In genomic region chr15:40984963-40985362, GRCh38 we compare ENCODE assay signal across 17 cellular contexts. TPM values are rescaled to one million over a fixed set of nuclear protein-coding genes. Genes with fewer than 3 reads are reported as not detected.
A peak's percentile ranks its signal among the peaks of the same experiment; 100 is the strongest.
DNase-seq lines count a peak whose midpoint lies in the region; TF ChIP-seq lines count a peak whose summit lies in the region.
"Had no signal": no experiment of that assay in that cellular context is flagged by ENCODE, and none has a peak within 500 bp of the region (broad histone marks: within the 10 kb centered on the region; RNA-seq: fewer than 3 reads in every experiment).

No MANE protein-coding gene starts in this region.

- peaks cover 68% of the 10 kb centered on the region for H3K36me3 ChIP-seq in osteoblast (ENCODE audit: insufficient read depth, low read length)

- no peaks in the 10 kb centered on the region for H4K20me1 ChIP-seq in osteoblast (ENCODE audit: insufficient read depth, low read length)

- no peak overlapping the region for H3K27ac Mint-ChIP-seq in activated T-helper 2 cell treated with anti-CD3 and anti-CD28 coated beads, Interferon-gamma antibody, Interleukin-2, Interleukin-4, amounts not matched to agents 10 μg/mL and 5 μg/mL and 100 μg/mL, durations not matched to agents 14 hours and 24 hours and 36 hours
- H3K27ac Mint-ChIP-seq: activated CD8-positive, alpha-beta T cell treated with anti-CD3 and anti-CD28 coated beads for 36 hours had no signal

- H3K36me3 Mint-ChIP-seq in activated T-helper 2 cell treated with anti-CD3 and anti-CD28 coated beads, Interferon-gamma antibody, Interleukin-2, Interleukin-4, amounts not matched to agents 10 μg/mL and 5 μg/mL and 100 μg/mL, durations not matched to agents 14 hours and 24 hours and 36 hours (ENCODE audit: low read depth) = peaks cover 81% of the 10 kb centered on the region

- no peak for TF ChIP-seq CTCF in coronary artery (IDR thresholded peaks at IDR 0.05)
- TF ChIP-seq CTCF in osteoblast (IDR thresholded peaks at IDR 0.05; ENCODE audit: extremely low read depth, low read depth, low read length) = no peak

- H3K27me3 Mint-ChIP-seq in activated T-helper 2 cell treated with anti-CD3 and anti-CD28 coated beads, Interferon-gamma antibody, Interleukin-2, Interleukin-4, amounts not matched to agents 10 μg/mL and 5 μg/mL and 100 μg/mL, durations not matched to agents 14 hours and 24 hours and 36 hours (ENCODE audit: low read depth) = no peaks in the 10 kb centered on the region
- H3K27me3 Mint-ChIP-seq: activated CD8-positive, alpha-beta T cell treated with anti-CD3 and anti-CD28 coated beads for 36 hours had no signal

- intact Hi-C loops in activated T-helper 2 cell treated with anti-CD3 and anti-CD28 coated beads, Interferon-gamma antibody, Interleukin-2, Interleukin-4, amounts not matched to agents 10 μg/mL and 5 μg/mL and 100 μg/mL, durations not matched to agents 14 hours and 24 hours and 36 hours (cut with micrococcal nuclease) = no loop called here

- no peak overlapping the region for H2AFZ ChIP-seq in osteoblast (ENCODE audit: low read length)

- no peaks in the 10 kb centered on the region for H3K9me3 Mint-ChIP-seq in activated T-helper 2 cell treated with anti-CD3 and anti-CD28 coated beads, Interferon-gamma antibody, Interleukin-2, Interleukin-4, amounts not matched to agents 10 μg/mL and 5 μg/mL and 100 μg/mL, durations not matched to agents 14 hours and 24 hours and 36 hours
- H3K9me3 Mint-ChIP-seq: activated CD8-positive, alpha-beta T cell treated with anti-CD3 and anti-CD28 coated beads for 36 hours had no signal

- H3K4me1 ChIP-seq in osteoblast (ENCODE audit: insufficient read depth, low read length) = peaks cover 49% of the 10 kb centered on the region
- H3K4me1 ChIP-seq: body of pancreas had no signal

- no peaks in the 10 kb centered on the region for H3K9me3 ChIP-seq in osteoblast (ENCODE audit: low read depth, low read length)
- H3K9me3 ChIP-seq: BLaER1 treated with 17β-estradiol and CSF1 and Interleukin-3, amounts not matched to agents 10 nM and 100 nM; body of pancreas; spleen had no signal

- H3K27me3 ChIP-seq in osteoblast (ENCODE audit: insufficient read depth, low read length) = no peaks in the 10 kb centered on the region
- H3K27me3 ChIP-seq: BLaER1 treated with 17β-estradiol and CSF1 and Interleukin-3, amounts not matched to agents 10 nM and 100 nM; body of pancreas; spleen had no signal

- peak; percentile 82 for DNase-seq in AG20443 (ENCODE audit: low spot score)
- DNase-seq in RKO (ENCODE audit: low spot score) = peak; percentile 50
- no peak for DNase-seq in coronary artery (ENCODE audit: low spot score)
- DNase-seq in osteoblast (ENCODE audit: insufficient read length, low spot score, missing footprints) = peak; percentile 81
- DNase-seq in activated CD4-positive, CD25-positive, alpha-beta regulatory T cell (lab: John Stamatoyannopoulos, UW) = no peak
- DNase-seq in NOMO-1 treated with dmso at 0.1 percent for 144 hours (lab: John Stamatoyannopoulos, UW; ENCODE audit: unreplicated experiment) = no peak
- no peak for DNase-seq in activated T-helper 2 cell treated with anti-CD3 and anti-CD28 coated beads, Interferon-gamma antibody, Interleukin-2, Interleukin-4, amounts not matched to agents 10 μg/mL and 5 μg/mL and 100 μg/mL, durations not matched to agents 14 hours and 24 hours and 36 hours (ENCODE audit: low spot score)
- DNase-seq in T1000 (lab: John Stamatoyannopoulos, UW) = no peak
- DNase-seq: activated CD8-positive, alpha-beta T cell treated with anti-CD3 and anti-CD28 coated beads for 36 hours; body of pancreas; DMS79 treated with DMSO at 0.1 percent for 48 hours; effector CD8-positive, alpha-beta T cell; glutamatergic neuron; MM.1S; NCI-H2081; spleen had no signal

- H3K4me2 ChIP-seq in osteoblast (ENCODE audit: insufficient read depth, low read length) = peak overlapping the region; percentile 60

- no peak overlapping the region for H3K4me3 Mint-ChIP-seq in activated T-helper 2 cell treated with anti-CD3 and anti-CD28 coated beads, Interferon-gamma antibody, Interleukin-2, Interleukin-4, amounts not matched to agents 10 μg/mL and 5 μg/mL and 100 μg/mL, durations not matched to agents 14 hours and 24 hours and 36 hours (ENCODE audit: low read depth)
- H3K4me3 Mint-ChIP-seq: activated CD8-positive, alpha-beta T cell treated with anti-CD3 and anti-CD28 coated beads for 36 hours had no signal

- peak overlapping the region; percentile 36 to 48 for H3K27ac ChIP-seq in coronary artery
- peak overlapping the region; percentile 96 for H3K27ac ChIP-seq in osteoblast (ENCODE audit: low read depth, low read length)
- H3K27ac ChIP-seq: body of pancreas had no signal

- H3K4me1 Mint-ChIP-seq in activated T-helper 2 cell treated with anti-CD3 and anti-CD28 coated beads, Interferon-gamma antibody, Interleukin-2, Interleukin-4, amounts not matched to agents 10 μg/mL and 5 μg/mL and 100 μg/mL, durations not matched to agents 14 hours and 24 hours and 36 hours (ENCODE audit: low read depth) = peaks cover 2% of the 10 kb centered on the region

- H3K4me3 ChIP-seq in coronary artery = no peak overlapping the region
- H3K4me3 ChIP-seq in osteoblast (ENCODE audit: insufficient read depth, low read length) = peak overlapping the region; percentile 36
- H3K4me3 ChIP-seq: BLaER1 treated with 17β-estradiol and CSF1 and Interleukin-3, amounts not matched to agents 10 nM and 100 nM; body of pancreas; spleen had no signal

- peaks cover 5% of the 10 kb centered on the region for H3K79me2 ChIP-seq in osteoblast (ENCODE audit: insufficient read depth, low read length)

RNA-seq across cellular contexts. Expression of gene CHAC1, which starts 31.7 kb away (rescaled TPM):
- 30.0 and 30.1 TPM in 2 replicates for total RNA-seq in osteoblast
- 3.6 and 4.5 TPM in 2 replicates for total RNA-seq in activated T-helper 2 cell treated with anti-CD3 and anti-CD28 coated beads, Interferon-gamma antibody, Interleukin-2, Interleukin-4, amounts not matched to agents 10 μg/mL and 5 μg/mL and 100 μg/mL, durations not matched to agents 14 hours and 24 hours and 36 hours

RNA-seq across cellular contexts. Expression of gene DLL4, which starts 55.8 kb away (rescaled TPM):
- not detected in 2 replicates for total RNA-seq in osteoblast
- 0.14 and 0.37 TPM in 2 replicates for total RNA-seq in activated T-helper 2 cell treated with anti-CD3 and anti-CD28 coated beads, Interferon-gamma antibody, Interleukin-2, Interleukin-4, amounts not matched to agents 10 μg/mL and 5 μg/mL and 100 μg/mL, durations not matched to agents 14 hours and 24 hours and 36 hours
- total RNA-seq: activated CD8-positive, alpha-beta T cell treated with anti-CD3 and anti-CD28 coated beads for 36 hours had no signal

Comparison
In these comparisons a context has a peak if more than half of its experiments do, and no peak if none do; other contexts are left out.
1. DNase-seq: peak in AG20443 (single experiment), RKO (single experiment) and osteoblast (single experiment); none in coronary artery (single experiment), activated CD4-positive, CD25-positive, alpha-beta regulatory T cell (0 of 4), NOMO-1 treated with dmso at 0.1 percent for 144 hours (single experiment), activated T-helper 2 cell treated with anti-CD3 and anti-CD28 coated beads, Interferon-gamma antibody, Interleukin-2, Interleukin-4, amounts not matched to agents 10 μg/mL and 5 μg/mL and 100 μg/mL, durations not matched to agents 14 hours and 24 hours and 36 hours (single experiment) and T1000 (single experiment).